In the genomic region with DNA sequence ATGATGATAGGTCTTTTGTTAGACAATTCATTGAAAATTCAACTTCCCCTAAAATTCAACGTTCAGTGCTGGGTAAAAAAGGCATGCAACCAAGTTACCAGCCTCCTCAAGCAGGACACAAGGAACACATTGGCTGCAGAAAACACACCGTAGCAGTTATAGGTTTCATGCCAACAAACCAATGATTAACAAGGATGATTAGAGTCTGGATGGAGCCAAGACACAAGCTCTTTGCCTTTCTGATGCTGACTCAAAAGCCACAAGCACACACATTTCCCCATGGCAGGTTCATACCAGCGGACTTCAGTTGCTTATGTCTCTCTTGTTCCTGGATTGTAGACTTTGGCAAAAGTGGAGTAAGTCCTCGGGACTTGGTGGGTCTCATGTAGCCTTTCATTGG, we compare ENCODE assay signal across 20 cellular contexts.
DNase-seq lines count a peak whose midpoint lies in the region; ATAC-seq, FAIRE-seq and TF ChIP-seq lines count a peak whose summit lies in the region.
"Had no signal": no experiment of that assay in that cellular context is flagged by ENCODE, and none has a peak within 500 bp of the region (broad histone marks: within the 10 kb centered on the region; RNA-seq: fewer than 3 reads in every experiment).

No MANE protein-coding gene starts in this region.

- no peaks in the 10 kb centered on the region for H3K9me3 Mint-ChIP-seq in HFFc6
- H3K9me3 Mint-ChIP-seq: CD8-positive, alpha-beta T cell had no signal

- peak overlapping the region; percentile 8; the same call in 1 of the 2 replicates for H3K27ac Mint-ChIP-seq in HFFc6
- H3K27ac Mint-ChIP-seq: CD8-positive, alpha-beta T cell had no signal

- ATAC-seq in psoas muscle (no peak), GM18873 (IDR thresholded peaks at IDR 0.05; ENCODE audit: low FRiP score, unreplicated experiment) (no peak), HG03565 (IDR thresholded peaks at IDR 0.05; ENCODE audit: unreplicated experiment) (no peak)
- ATAC-seq: A549; CD8-positive, alpha-beta T cell had no signal

- H3K27ac ChIP-seq in keratinocyte (ENCODE audit: control insufficient read depth, insufficient read depth, low read length) (no peak overlapping the region), psoas muscle (peak overlapping the region; percentile 80), caudate nucleus (ENCODE audit: low read depth, low read length) (no peak overlapping the region)
- H3K27ac ChIP-seq: A549; BLaER1 treated with 17β-estradiol and CSF1 and Interleukin-3, amounts not matched to agents 10 nM and 100 nM; HL-60 had no signal

- H3K4me1 ChIP-seq in keratinocyte (ENCODE audit: control insufficient read depth, extremely low read depth, insufficient read depth, low read length) = peaks cover 16% of the 10 kb centered on the region
- H3K4me1 ChIP-seq in psoas muscle = peaks cover 23% of the 10 kb centered on the region
- H3K4me1 ChIP-seq: BLaER1 treated with 17β-estradiol and CSF1 and Interleukin-3, amounts not matched to agents 10 nM and 100 nM had no signal

- no peaks in the 10 kb centered on the region for H3K79me2 ChIP-seq in keratinocyte (ENCODE audit: control insufficient read depth, insufficient read depth, low read length)

- no peak overlapping the region for H3K4me2 ChIP-seq in keratinocyte (ENCODE audit: control insufficient read depth, extremely low read depth, insufficient read depth, low read depth, low read length)
- H3K4me2 ChIP-seq: A549; BLaER1 treated with 17β-estradiol and CSF1 and Interleukin-3, amounts not matched to agents 10 nM and 100 nM had no signal

- H4K20me1 ChIP-seq in keratinocyte (ENCODE audit: control insufficient read depth, extremely low read depth, insufficient read depth, low read length) = no peaks in the 10 kb centered on the region
- H4K20me1 ChIP-seq: BLaER1 treated with 17β-estradiol and CSF1 and Interleukin-3, amounts not matched to agents 10 nM and 100 nM had no signal

- peaks cover 48% of the 10 kb centered on the region for H3K4me1 Mint-ChIP-seq in HFFc6 (ENCODE audit: low read depth)

- H3K4me3 ChIP-seq in keratinocyte (ENCODE audit: control insufficient read depth in 2 of 3, extremely low read depth in 1 of 3, insufficient read depth in 2 of 3, low read depth in 1 of 3, low read length in 3 of 3) (no peak overlapping the region), psoas muscle (no peak overlapping the region)
- H3K4me3 ChIP-seq: A549; BLaER1 treated with 17β-estradiol and CSF1 and Interleukin-3, amounts not matched to agents 10 nM and 100 nM had no signal

- intact Hi-C loops in psoas muscle (cut with DNase I) = no loop called here

- no peaks in the 10 kb centered on the region for H3K27me3 ChIP-seq in keratinocyte (ENCODE audit: control insufficient read depth, extremely low read depth, insufficient read depth, low read length)
- H3K27me3 ChIP-seq in psoas muscle (ENCODE audit: insufficient read depth in 3 of 3, low read length in 2 of 3) = no peaks in the 10 kb centered on the region
- H3K27me3 ChIP-seq: BLaER1 treated with 17β-estradiol and CSF1 and Interleukin-3, amounts not matched to agents 10 nM and 100 nM had no signal

- WGBS in psoas muscle, 3 donors = 85 to 92% (median 90%) methylated on average over 4 of the region's 4 CpGs

- dilution Hi-C loops in keratinocyte (cut with MboI; ENCODE audit: extremely low pct_ligation_motif_present, low sequenced_read_pairs) = no loop called here

- H3K27me3 Mint-ChIP-seq in HFFc6 (ENCODE audit: insufficient read depth) = no peaks in the 10 kb centered on the region

- no peak overlapping the region for H3K9ac ChIP-seq in keratinocyte (ENCODE audit: control insufficient read depth, extremely low read depth, insufficient read depth, low read length)
- H3K9ac ChIP-seq: BLaER1 treated with 17β-estradiol and CSF1 and Interleukin-3, amounts not matched to agents 10 nM and 100 nM had no signal

- DNase-seq in HFFc6 = no peak
- DNase-seq in astrocyte of the hippocampus (ENCODE audit: low read depth, low spot score) = peak; percentile 21
- DNase-seq in keratinocyte (ENCODE audit: low read depth, low spot score) = no peak
- no peak for DNase-seq in psoas muscle
- DNase-seq in caudate nucleus (lab: John Stamatoyannopoulos, UW) = no peak
- DNase-seq: CD8-positive, alpha-beta T cell; NCI-H1417 treated with DMSO at 0.1 percent for 48 hours; NCI-H187 treated with DMSO at 0.1 percent for 48 hours; NCI-H2227 treated with DMSO at 0.1 percent for 48 hours; NCI-H524; NCI-H82; OCI-M1; SHP77 had no signal

- peaks cover 8 to 15% of the 10 kb centered on the region in 2 experiments for H3K36me3 ChIP-seq in keratinocyte (ENCODE audit: control insufficient read depth in 2 of 2, extremely low read depth in 1 of 2, insufficient read depth in 2 of 2, low read length in 2 of 2)
- H3K36me3 ChIP-seq in psoas muscle (ENCODE audit: insufficient read depth in 1 of 2, low read depth in 1 of 2) = peaks cover 12 to 97% of the 10 kb centered on the region in 2 donors

- no peaks in the 10 kb centered on the region for H3K9me1 ChIP-seq in keratinocyte (ENCODE audit: control insufficient read depth, extremely low read depth, insufficient read depth, low read length)

- no peak for TF ChIP-seq CTCF in HFFc6 (IDR thresholded peaks at IDR 0.05)
- no peak for TF ChIP-seq CTCF in keratinocyte (optimal IDR thresholded peaks at IDR 0.05 in 1 of 3, IDR thresholded peaks at IDR 0.05 in 1 of 3, conservative IDR thresholded peaks at IDR 0.05 in 1 of 3; ENCODE audit: extremely low read depth in 1 of 3, insufficient read depth in 2 of 3, low read length in 3 of 3)
- TF ChIP-seq CTCF in psoas muscle (IDR thresholded peaks at IDR 0.05) = no peak

- H3K9me3 ChIP-seq in keratinocyte (ENCODE audit: control insufficient read depth, low read depth, low read length) (no peaks in the 10 kb centered on the region), psoas muscle (no peaks in the 10 kb centered on the region)
- H3K9me3 ChIP-seq: A549; BLaER1 treated with 17β-estradiol and CSF1 and Interleukin-3, amounts not matched to agents 10 nM and 100 nM had no signal

- no peak overlapping the region for H2AFZ ChIP-seq in keratinocyte (ENCODE audit: control insufficient read depth, low read length)

- FAIRE-seq in keratinocyte (lab: Jason Lieb, UNC) = peak; percentile 46
- FAIRE-seq: A549, GM12891, H1 had no signal

- no peak overlapping the region for H3K4me3 Mint-ChIP-seq in HFFc6
- H3K4me3 Mint-ChIP-seq: CD8-positive, alpha-beta T cell had no signal

- peaks cover 45% of the 10 kb centered on the region for H3K36me3 Mint-ChIP-seq in HFFc6 (ENCODE audit: low read depth)
